14 cellular contexts compared by ENCODE assay signal in genomic region chr7:135981958-135982646, GRCh38. TPM values are rescaled to one million over a fixed set of nuclear protein-coding genes. Genes with fewer than 3 reads are reported as not detected.
DNase-seq lines count a peak whose midpoint lies in the region; ATAC-seq, FAIRE-seq and TF ChIP-seq lines count a peak whose summit lies in the region.
"Had no signal": no experiment of that assay in that cellular context is flagged by ENCODE, and none has a peak within 500 bp of the region (broad histone marks: within the 10 kb centered on the region; RNA-seq: fewer than 3 reads in every experiment).

No MANE protein-coding gene starts in this region.

- no peaks in the 10 kb centered on the region for H3K4me1 ChIP-seq in smooth muscle cell (ENCODE audit: low read depth)
- H3K4me1 ChIP-seq: breast epithelium had no signal

- peaks cover 11% of the 10 kb centered on the region for H3F3A ChIP-seq in smooth muscle cell (ENCODE audit: low read depth)

- peaks cover 47% of the 10 kb centered on the region for H3K4me1 Mint-ChIP-seq in activated CD4-positive, alpha-beta T cell treated with anti-CD3 and anti-CD28 coated beads, Interleukin-2, amount 10 ng/mL, durations not matched to agents 7 days and 5 days
- H3K4me1 Mint-ChIP-seq in activated naive CD8-positive, alpha-beta T cell treated with anti-CD3 and anti-CD28 coated beads, Interleukin-2, amount 50 U/mL, for 24 hours: peaks cover 48% of the 10 kb centered on the region

- H3K36me3 ChIP-seq in KOPT-K1 (ENCODE audit: insufficient read depth, low read length) (peaks cover 4% of the 10 kb centered on the region; the same call in 1 of the 2 replicates), smooth muscle cell (ENCODE audit: low read depth) (no peaks in the 10 kb centered on the region)
- H3K36me3 ChIP-seq: breast epithelium, left lung, upper lobe of left lung had no signal

- H3K4me3 ChIP-seq in smooth muscle cell: no peak overlapping the region

- H3K9ac ChIP-seq in smooth muscle cell (ENCODE audit: low read depth): no peak overlapping the region

- TF ChIP-seq CTCF in smooth muscle cell (IDR thresholded peaks at IDR 0.05; ENCODE audit: borderline replicate concordance, insufficient read depth, poor library complexity, severe bottlenecking): no peak

- no peaks in the 10 kb centered on the region for H3K27me3 ChIP-seq in smooth muscle cell (ENCODE audit: low read depth)
- H3K27me3 ChIP-seq: breast epithelium, left lung, upper lobe of left lung had no signal

- no peak for DNase-seq in activated CD4-positive, alpha-beta T cell treated with anti-CD3 and anti-CD28 coated beads, Interleukin-2, amount 10 ng/mL, durations not matched to agents 7 days and 5 days
- DNase-seq in activated CD4-positive, alpha-beta T cell treated with anti-CD3 and anti-CD28 coated beads, Interleukin-2, amount 50 U/mL, for 1 hour: no peak
- DNase-seq in activated naive CD8-positive, alpha-beta T cell treated with anti-CD3 and anti-CD28 coated beads, Interleukin-2, amount 50 U/mL, for 24 hours: no peak
- DNase-seq in smooth muscle cell (lab: John Stamatoyannopoulos, UW; ENCODE audit: unreplicated experiment) (no peak), GM12891 (ENCODE audit: insufficient read length, low spot score) (no peak), GDM1 (lab: John Stamatoyannopoulos, UW) (no peak)
- DNase-seq: EL, Kasumi-1, left lung, small intestine, upper lobe of left lung had no signal

- H3K36me3 Mint-ChIP-seq in activated CD4-positive, alpha-beta T cell treated with anti-CD3 and anti-CD28 coated beads, Interleukin-2, amount 10 ng/mL, durations not matched to agents 7 days and 5 days (ENCODE audit: low read depth): no peaks in the 10 kb centered on the region
- peaks cover 6% of the 10 kb centered on the region for H3K36me3 Mint-ChIP-seq in activated naive CD8-positive, alpha-beta T cell treated with anti-CD3 and anti-CD28 coated beads, Interleukin-2, amount 50 U/mL, for 24 hours (ENCODE audit: low read depth)

- H3K9me3 ChIP-seq in KOPT-K1 (ENCODE audit: insufficient read depth, low read length, poor library complexity, severe bottlenecking) (peaks cover 11% of the 10 kb centered on the region), smooth muscle cell (replicated peaks; ENCODE audit: low read depth) (no peaks in the 10 kb centered on the region)
- H3K9me3 ChIP-seq: breast epithelium, left lung, upper lobe of left lung had no signal

- no peak for ATAC-seq in activated naive CD8-positive, alpha-beta T cell treated with anti-CD3 and anti-CD28 coated beads, Interleukin-2, amount 50 U/mL, for 24 hours
- ATAC-seq in HG03439 (IDR thresholded peaks at IDR 0.05; ENCODE audit: unreplicated experiment): no peak
- ATAC-seq: left lung had no signal

- no peak overlapping the region for H3K4me2 ChIP-seq in smooth muscle cell

- H3K27ac Mint-ChIP-seq in activated CD4-positive, alpha-beta T cell treated with anti-CD3 and anti-CD28 coated beads, Interleukin-2, amount 10 ng/mL, durations not matched to agents 7 days and 5 days: peak overlapping the region; percentile 70
- peak overlapping the region; percentile 73 for H3K27ac Mint-ChIP-seq in activated naive CD8-positive, alpha-beta T cell treated with anti-CD3 and anti-CD28 coated beads, Interleukin-2, amount 50 U/mL, for 24 hours

- H4K20me1 ChIP-seq in smooth muscle cell (ENCODE audit: low read depth): no peaks in the 10 kb centered on the region

- POLR2A ChIA-PET in activated CD4-positive, alpha-beta T cell treated with anti-CD3 and anti-CD28 coated beads, Interleukin-2, amount 10 ng/mL, durations not matched to agents 7 days and 5 days (lab: Charles Lee): no interaction called here

- H3K27ac ChIP-seq in KOPT-K1 (ENCODE audit: low read depth, low read length, poor library complexity, severe bottlenecking) (peak overlapping the region; percentile 71), smooth muscle cell (ENCODE audit: low read depth) (no peak overlapping the region)

- peak overlapping the region; percentile 69 for H3K4me3 Mint-ChIP-seq in activated CD4-positive, alpha-beta T cell treated with anti-CD3 and anti-CD28 coated beads, Interleukin-2, amount 10 ng/mL, durations not matched to agents 7 days and 5 days
- H3K4me3 Mint-ChIP-seq in activated naive CD8-positive, alpha-beta T cell treated with anti-CD3 and anti-CD28 coated beads, Interleukin-2, amount 50 U/mL, for 24 hours: peak overlapping the region; percentile 78

- no peaks in the 10 kb centered on the region for H3K27me3 Mint-ChIP-seq in activated CD4-positive, alpha-beta T cell treated with anti-CD3 and anti-CD28 coated beads, Interleukin-2, amount 10 ng/mL, durations not matched to agents 7 days and 5 days
- H3K27me3 Mint-ChIP-seq in activated naive CD8-positive, alpha-beta T cell treated with anti-CD3 and anti-CD28 coated beads, Interleukin-2, amount 50 U/mL, for 24 hours: peaks cover 2% of the 10 kb centered on the region

- CTCF ChIA-PET in activated CD4-positive, alpha-beta T cell treated with anti-CD3 and anti-CD28 coated beads, Interleukin-2, amount 10 ng/mL, durations not matched to agents 7 days and 5 days (lab: Charles Lee): interaction anchor here (1.1 to 1.2 kb wide), 2 partner anchors 9 to 12 kb away, joined by 3 to 4 read pairs; no protein-coding TSS in a partner anchor

- peaks cover 4% of the 10 kb centered on the region for H3K9me3 Mint-ChIP-seq in activated CD4-positive, alpha-beta T cell treated with anti-CD3 and anti-CD28 coated beads, Interleukin-2, amount 10 ng/mL, durations not matched to agents 7 days and 5 days
- H3K9me3 Mint-ChIP-seq in activated naive CD8-positive, alpha-beta T cell treated with anti-CD3 and anti-CD28 coated beads, Interleukin-2, amount 50 U/mL, for 24 hours: no peaks in the 10 kb centered on the region

- TF ChIP-seq POLR2A in GM12891 (IDR thresholded peaks at IDR 0.05; ENCODE audit: low read depth, low read length): no peak

- peak overlapping the region; percentile 9 for H2AFZ ChIP-seq in smooth muscle cell (ENCODE audit: low read depth)

- FAIRE-seq in GM12891 (lab: Jason Lieb, UNC): no peak
- FAIRE-seq: small intestine had no signal

- WGBS in smooth muscle cell (ENCODE audit: low lambda C conversion rate): 90% methylated on average over 8 of the region's 8 CpGs

- H3K79me2 ChIP-seq in smooth muscle cell (ENCODE audit: low read depth): peaks cover under 1% of the 10 kb centered on the region

TF ChIP-seq in GM12891, 5 proteins besides CTCF, POLR2A, EP300 and RAD21:
- TF ChIP-seq TAF1 (IDR thresholded peaks at IDR 0.05; ENCODE audit: low read depth, low read length): no peak

RNA-seq across cellular contexts. Expression of gene MTPN, which starts 4.9 kb away (rescaled TPM):
- total RNA-seq in activated CD4-positive, alpha-beta T cell treated with anti-CD3 and anti-CD28 coated beads, Interleukin-2, amount 10 ng/mL, durations not matched to agents 7 days and 5 days: 100 to 1,000 TPM; 128 to 168 TPM
- 138 and 151 TPM in 2 replicates for total RNA-seq in smooth muscle cell
- 36.4 and 53.2 TPM in 2 replicates for polyA plus RNA-seq in smooth muscle cell
- 47.1 TPM for polyA plus RNA-seq in GM12891 (2012; ENCODE audit: low read depth, missing spikeins)
